20 cellular contexts compared by ENCODE assay signal in the genomic region with DNA sequence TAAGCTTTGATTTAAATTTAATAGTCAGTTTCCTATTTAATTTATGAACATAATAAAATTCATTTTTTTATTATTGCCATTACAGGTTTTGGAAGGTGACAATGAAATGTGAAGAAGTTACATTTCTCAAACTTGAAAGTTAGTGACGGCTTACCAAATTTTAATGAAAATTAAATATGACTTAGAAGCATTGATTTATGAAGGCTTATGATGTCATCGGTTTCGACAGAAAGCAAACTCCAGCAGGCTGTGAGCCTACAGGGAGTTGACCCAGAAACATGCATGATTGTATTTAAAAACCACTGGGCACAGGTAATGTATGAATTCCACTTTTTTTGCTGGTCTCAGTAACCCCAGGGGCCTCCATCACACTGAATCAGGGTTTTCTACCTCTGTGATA.
DNase-seq lines count a peak whose midpoint lies in the region; ATAC-seq and TF ChIP-seq lines count a peak whose summit lies in the region.
"Had no signal": no experiment of that assay in that cellular context is flagged by ENCODE, and none has a peak within 500 bp of the region (broad histone marks: within the 10 kb centered on the region; RNA-seq: fewer than 3 reads in every experiment).

No MANE protein-coding gene starts in this region.

- intact Hi-C loops in OCI-LY7 (cut with micrococcal nuclease; ENCODE audit: unreplicated experiment) (loop anchor here (10.0 kb wide), 1 partner anchor 551 kb away; a partner anchor contains a TSS), prostate gland (cut with DNase I) (no loop called here)

- no peak overlapping the region for H3K9ac ChIP-seq in mucosa of rectum (ENCODE audit: low read depth in 1 of 2, low read length in 2 of 2)

- H2AFZ ChIP-seq in OCI-LY7 (ENCODE audit: low read length): peak overlapping the region; percentile 89
- H2AFZ ChIP-seq: GM23338 had no signal

- no peaks in the 10 kb centered on the region for H3K36me3 ChIP-seq in OCI-LY7 (ENCODE audit: insufficient read depth, low read length)
- no peaks in the 10 kb centered on the region for H3K36me3 ChIP-seq in mucosa of rectum (ENCODE audit: control insufficient read depth in 2 of 2, insufficient read depth in 2 of 2, low read length in 2 of 2)
- no peaks in the 10 kb centered on the region for H3K36me3 ChIP-seq in prostate gland

- H3K27me3 Mint-ChIP-seq in type B pancreatic cell: no peaks in the 10 kb centered on the region

- no peak for TF ChIP-seq CTCF in OCI-LY7 (conservative IDR thresholded peaks at IDR 0.05; ENCODE audit: low read length)
- TF ChIP-seq CTCF in type B pancreatic cell (conservative IDR thresholded peaks at IDR 0.05): no peak
- no peak for TF ChIP-seq CTCF in prostate gland (IDR thresholded peaks at IDR 0.05)

- CTCF ChIA-PET in OCI-LY7 (lab: Charles Lee; ENCODE audit: unreplicated experiment): no interaction called here

- H3K36me3 Mint-ChIP-seq in type B pancreatic cell: no peaks in the 10 kb centered on the region

- TF ChIP-seq POLR2A in prostate gland (IDR thresholded peaks at IDR 0.05): no peak

- H3K4me2 ChIP-seq in OCI-LY7 (ENCODE audit: low read length): peak overlapping the region; percentile 59
- H3K4me2 ChIP-seq: A549, GM23338 had no signal

- H3K4me3 ChIP-seq in OCI-LY7 (ENCODE audit: low read depth, low read length, poor library complexity, severe bottlenecking): peak overlapping the region; percentile 46
- H3K4me3 ChIP-seq in mucosa of rectum (ENCODE audit: low read length in 2 of 2): no peak overlapping the region
- H3K4me3 ChIP-seq in prostate gland: no peak overlapping the region
- H3K4me3 ChIP-seq: A549, GM23338, K562 had no signal

- peak in 2 of 3 experiments; percentile 15 to 56 for DNase-seq in NCI-H1417 (lab: John Stamatoyannopoulos, UW)
- no peak for DNase-seq in NCI-H1417 treated with DMSO at 0.1 percent for 48 hours (lab: John Stamatoyannopoulos, UW)
- no peak for DNase-seq in OCI-LY7 (ENCODE audit: low spot score)
- no peak for DNase-seq in type B pancreatic cell (ENCODE audit: extremely low spot score, unreplicated experiment)
- DNase-seq in prostate gland (ENCODE audit: low spot score): no peak
- DNase-seq: AML-193; CD4-positive, alpha-beta T cell; DMS153; DMS79; GDM1; HCEC 1CT; IMR-90 had no signal

- no peak overlapping the region for H3K4me3 Mint-ChIP-seq in type B pancreatic cell
- H3K4me3 Mint-ChIP-seq: CD4-positive, alpha-beta T cell; GM23338 had no signal

- H3K27me3 ChIP-seq in mucosa of rectum (ENCODE audit: control insufficient read depth in 2 of 2, insufficient read depth in 2 of 2, low read length in 2 of 2) (no peaks in the 10 kb centered on the region), prostate gland (replicated peaks; ENCODE audit: insufficient read depth) (no peaks in the 10 kb centered on the region)

- BruUV-seq in OCI-LY7 (replicated peaks; lab: Mats Ljungman, UMichigan): no TSS peak

- peaks cover 27% of the 10 kb centered on the region for H3K4me1 Mint-ChIP-seq in type B pancreatic cell (ENCODE audit: unreplicated experiment)

- 92% methylated on average over 3 of the region's 3 CpGs for WGBS in prostate gland

- H3K27ac ChIP-seq in OCI-LY7 (ENCODE audit: low read depth, low read length, poor library complexity, severe bottlenecking): peak overlapping the region; percentile 67
- H3K27ac ChIP-seq in mucosa of rectum (ENCODE audit: low read depth in 2 of 2, low read length in 2 of 2): peak overlapping the region; percentile 67 to 79
- no peak overlapping the region for H3K27ac ChIP-seq in prostate gland
- H3K27ac ChIP-seq: 22Rv1, A549, C4-2B, HL-60 had no signal

- H3K4me1 ChIP-seq in OCI-LY7 (ENCODE audit: insufficient read depth, low read length, poor library complexity, severe bottlenecking) (peaks cover 36% of the 10 kb centered on the region), mucosa of rectum (ENCODE audit: control insufficient read depth in 2 of 2, insufficient read depth in 2 of 2, low read length in 2 of 2) (peaks cover 14 to 53% of the 10 kb centered on the region in 2 donors), prostate gland (replicated peaks) (no peaks in the 10 kb centered on the region)
- H3K4me1 ChIP-seq: A549 had no signal

- H3K9me3 ChIP-seq in OCI-LY7 (ENCODE audit: low read length) (no peaks in the 10 kb centered on the region), mucosa of rectum (ENCODE audit: control insufficient read depth in 2 of 2, low read length in 2 of 2) (no peaks in the 10 kb centered on the region), prostate gland (no peaks in the 10 kb centered on the region)
- H3K9me3 ChIP-seq: A549 had no signal

- no peak overlapping the region for H3K27ac Mint-ChIP-seq in type B pancreatic cell
- H3K27ac Mint-ChIP-seq: CD4-positive, alpha-beta T cell; GM23338 had no signal

- no peaks in the 10 kb centered on the region for H4K20me1 ChIP-seq in OCI-LY7 (ENCODE audit: insufficient read depth, low read length)

- H3K9me3 Mint-ChIP-seq in type B pancreatic cell: no peaks in the 10 kb centered on the region
- H3K9me3 Mint-ChIP-seq: CD4-positive, alpha-beta T cell; GM23338 had no signal

- no peaks in the 10 kb centered on the region for H3K9me2 ChIP-seq in OCI-LY7 (ENCODE audit: insufficient read depth, low read length)

- H3K79me2 ChIP-seq in OCI-LY7 (ENCODE audit: insufficient read depth, low read depth, low read length): no peaks in the 10 kb centered on the region

- no peak for ATAC-seq in HG03432 (IDR thresholded peaks at IDR 0.05; ENCODE audit: unreplicated experiment)
- ATAC-seq: A549, GM23338, K562 had no signal

- POLR2A ChIA-PET in OCI-LY7 (lab: Charles Lee): interaction anchor here (0.6 to 1.6 kb wide), 6 partner anchors 13 to 87 kb away, joined by 3 to 5 read pairs (median 4); no protein-coding TSS in a partner anchor

Comparison
In these comparisons a context has a peak if more than half of its experiments do, and no peak if none do; other contexts are left out.
1. DNase-seq: peak in NCI-H1417 (2 of 3); none in NCI-H1417 treated with DMSO at 0.1 percent for 48 hours (single experiment), OCI-LY7 (single experiment), type B pancreatic cell (single experiment) and prostate gland (single experiment).
2. H3K27ac ChIP-seq: peak in OCI-LY7 (single experiment) and mucosa of rectum (2 of 2); none in prostate gland (0 of 2).